Comparison of ENCODE assay signal across 20 cellular contexts in the genomic region with DNA sequence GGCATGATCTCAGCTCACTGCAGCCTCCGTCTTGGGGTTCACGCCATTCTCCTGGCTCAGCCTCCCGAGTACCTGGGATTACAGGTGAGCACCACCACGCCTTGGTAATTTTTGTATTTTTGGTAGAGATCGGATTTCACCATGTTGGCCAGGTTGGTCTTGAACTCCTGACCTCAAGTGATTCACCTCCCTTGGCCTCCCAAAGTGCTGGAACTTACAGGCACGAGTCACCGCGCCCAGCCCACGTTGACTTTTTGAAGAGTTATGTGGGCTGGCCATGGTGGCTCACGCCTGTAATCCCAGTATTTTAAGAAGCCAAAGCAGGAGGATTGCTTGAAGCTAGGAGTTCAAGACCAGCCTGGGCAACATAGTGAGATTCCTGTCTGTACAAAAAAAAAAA. TPM values are rescaled to one million over a fixed set of nuclear protein-coding genes. Genes with fewer than 3 reads are reported as not detected.
DNase-seq lines count a peak whose midpoint lies in the region; ATAC-seq, FAIRE-seq and TF ChIP-seq lines count a peak whose summit lies in the region.
"Had no signal": no experiment of that assay in that cellular context is flagged by ENCODE, and none has a peak within 500 bp of the region (broad histone marks: within the 10 kb centered on the region; RNA-seq: fewer than 3 reads in every experiment).

No MANE protein-coding gene starts in this region.

- H4K20me1 ChIP-seq in HCT116 (ENCODE audit: insufficient read depth) (no peaks in the 10 kb centered on the region), PC-3 (ENCODE audit: low read length) (no peaks in the 10 kb centered on the region)

- H3K27ac ChIP-seq in A549 (no peak overlapping the region), HCT116 (ENCODE audit: low read depth, low read length) (no peak overlapping the region), PC-3 (ENCODE audit: low read length) (no peak overlapping the region)
- H3K27ac ChIP-seq: C4-2B, RWPE1, SJCRH30 had no signal

- intact Hi-C loops in HCT116 (cut with micrococcal nuclease) (no loop called here), PC-3 (cut with micrococcal nuclease) (no loop called here)

- no peak overlapping the region for H3K9ac ChIP-seq in HCT116 (ENCODE audit: low read length)
- H3K9ac ChIP-seq in PC-3 (ENCODE audit: low read length) = no peak overlapping the region

- TF ChIP-seq RAD21 in A549 (conservative IDR thresholded peaks at IDR 0.05 in 1 of 2, IDR thresholded peaks at IDR 0.05 in 1 of 2) (no peak), HCT116 (IDR thresholded peaks at IDR 0.05; ENCODE audit: low read depth) (no peak)

- no peaks in the 10 kb centered on the region for H3K79me2 ChIP-seq in HCT116 (ENCODE audit: insufficient read depth, low read length)
- no peaks in the 10 kb centered on the region for H3K79me2 ChIP-seq in PC-3 (ENCODE audit: low read length)

- FAIRE-seq in A549 (lab: Jason Lieb, UNC) = no peak
- FAIRE-seq: HTR-8/SVneo, K562 had no signal

- H2AFZ ChIP-seq in HCT116 (ENCODE audit: low read depth, low read length, poor library complexity, severe bottlenecking) = peak overlapping the region; percentile 81
- H2AFZ ChIP-seq in PC-3 (ENCODE audit: low read length) = no peak overlapping the region

- H3K27me3 ChIP-seq in HCT116 (ENCODE audit: insufficient read depth, low read length) (no peaks in the 10 kb centered on the region), PC-3 (ENCODE audit: low read length) (no peaks in the 10 kb centered on the region)
- H3K27me3 ChIP-seq: SJCRH30 had no signal

- BruUV-seq in HCT116 (replicated peaks; lab: Mats Ljungman, UMichigan) (no TSS peak), PC-3 (replicated peaks; lab: Mats Ljungman, UMichigan) (no TSS peak)

- no peak; a peak in 1 of 6 replicates for ATAC-seq in A549
- peak; percentile 72 for ATAC-seq in HCT116
- ATAC-seq in PC-3 = no peak
- no peak for ATAC-seq in HG03432 (IDR thresholded peaks at IDR 0.05; ENCODE audit: unreplicated experiment)
- ATAC-seq: K562 had no signal

- DNase-seq in A549 (ENCODE audit: low read depth in 1 of 2, low spot score in 1 of 2) (peak in 1 of 2 experiments; percentile 54), HCT116 (ENCODE audit: low read depth, low spot score) (peak; percentile 34), PC-3 (peak; percentile 49), foreskin fibroblast (peak; percentile 38 to 61), HEK293T (ENCODE audit: extremely low spot score) (no peak), hepatic stellate cell (ENCODE audit: low spot score) (no peak), NCI-H2196 (lab: John Stamatoyannopoulos, UW; ENCODE audit: unreplicated experiment) (no peak)
- DNase-seq: H7; NCI-H1105 treated with DMSO at 0.1 percent for 48 hours; NCI-H1694 treated with DMSO at 0.1 percent for 48 hours; NCI-H446; NK-92 treated with Interleukin-12 subunit alpha and Interleukin-12 subunit beta, amount 100 ng/mL, for 24 hours; SJCRH30 had no signal

- TF ChIP-seq EP300 in A549 (IDR thresholded peaks at IDR 0.05) = no peak

- 80% methylated on average over 10 of the region's 10 CpGs for WGBS in A549 (ENCODE audit: missing lambda C conversion rate)

- CTCF ChIA-PET in A549 (lab: Yijun Ruan, JAX) = interaction anchor here (1.0 to 1.6 kb wide), 2 partner anchors 12 to 19 kb away, joined by 3 to 4 read pairs; no protein-coding TSS in a partner anchor
- CTCF ChIA-PET in HCT116 (lab: Charles Lee) = no interaction called here
- CTCF ChIA-PET in PC-3 (lab: Charles Lee) = no interaction called here
- CTCF ChIA-PET in HEK293T (lab: Yijun Ruan, JAX) = no interaction called here

- TF ChIP-seq CTCF in A549 (IDR thresholded peaks at IDR 0.05) (no peak), HCT116 (IDR thresholded peaks at IDR 0.05 in 2 of 3, conservative IDR thresholded peaks at IDR 0.05 in 1 of 3; ENCODE audit: borderline replicate concordance in 1 of 3, insufficient read depth in 1 of 3, low read depth in 2 of 3, low read length in 2 of 3) (no peak), PC-3 (conservative IDR thresholded peaks at IDR 0.05; ENCODE audit: low read depth, low read length) (no peak), foreskin fibroblast (IDR thresholded peaks at IDR 0.05; ENCODE audit: low read depth, low read length) (no peak)

- H3K4me2 ChIP-seq in A549 (no peak overlapping the region), HCT116 (ENCODE audit: low read length) (peak overlapping the region; percentile 55), PC-3 (ENCODE audit: low read length) (no peak overlapping the region)

- H3K36me3 ChIP-seq in HCT116 (ENCODE audit: control insufficient read depth in 1 of 2, insufficient read depth in 2 of 2, low read length in 2 of 2) = no peaks in the 10 kb centered on the region
- H3K36me3 ChIP-seq in PC-3 (ENCODE audit: low read depth, low read length) = no peaks in the 10 kb centered on the region
- H3K36me3 ChIP-seq: SJCRH30 had no signal

- TF ChIP-seq POLR2A in A549 (IDR thresholded peaks at IDR 0.05; ENCODE audit: low read length) (no peak), HCT116 (IDR thresholded peaks at IDR 0.05; ENCODE audit: borderline replicate concordance, extremely low read depth, insufficient read depth, insufficient read length) (no peak)

- POLR2A ChIA-PET in A549 (lab: Yijun Ruan, JAX) = no interaction called here
- POLR2A ChIA-PET in HCT116 (lab: Charles Lee) = no interaction called here
- POLR2A ChIA-PET in PC-3 (lab: Charles Lee; ENCODE audit: unreplicated experiment) = no interaction called here
- POLR2A ChIA-PET in HEK293T (lab: Yijun Ruan, JAX) = no interaction called here

- H3K4me1 ChIP-seq in A549 (peaks cover 2% of the 10 kb centered on the region; the same call in 2 of the 3 replicates), HCT116 (ENCODE audit: control insufficient read depth in 1 of 2, insufficient read depth in 2 of 2, low read length in 2 of 2) (peaks cover 3 to 16% of the 10 kb centered on the region in 2 experiments; a peak in 3 of 4 replicates), PC-3 (ENCODE audit: insufficient read depth, low read length) (no peaks in the 10 kb centered on the region)
- H3K4me1 ChIP-seq: SJCRH30 had no signal

- RAD21 ChIA-PET in HCT116 (lab: Charles Lee; ENCODE audit: low non-redundant PET in 1 of 2, low total read pairs in 2 of 2, uncharacterized antibody in 2 of 2, unreplicated experiment in 2 of 2) = no interaction called here

- H3K4me3 ChIP-seq in A549 (no peak overlapping the region), HCT116 (replicated peaks in 1 of 2; ENCODE audit: low read depth in 1 of 2, low read length in 2 of 2) (no peak overlapping the region; a peak in 1 of 4 replicates), PC-3 (ENCODE audit: low read length) (no peak overlapping the region), foreskin fibroblast (ENCODE audit: low read depth in 1 of 2, low read length in 2 of 2) (no peak overlapping the region)
- H3K4me3 ChIP-seq: K562, SJCRH30 had no signal

- H3K9me2 ChIP-seq in HCT116 (ENCODE audit: insufficient read depth) (no peaks in the 10 kb centered on the region), PC-3 (replicated peaks; ENCODE audit: low read length) (no peaks in the 10 kb centered on the region)

- H3K9me3 ChIP-seq in A549 (no peaks in the 10 kb centered on the region), HCT116 (ENCODE audit: control insufficient read depth in 1 of 2, insufficient read depth in 1 of 2, low read depth in 1 of 2, low read length in 2 of 2) (no peaks in the 10 kb centered on the region), PC-3 (ENCODE audit: low read length) (no peaks in the 10 kb centered on the region)
- H3K9me3 ChIP-seq: SJCRH30 had no signal

- no peaks in the 10 kb centered on the region for H3F3A ChIP-seq in PC-3 (ENCODE audit: low read length, unreplicated experiment)

TF ChIP-seq in A549, 52 proteins besides CTCF, POLR2A, EP300 and RAD21 (continues in another document):
- TF ChIP-seq FOSL2 (IDR thresholded peaks at IDR 0.05) (no peak), FOSL2 (CRISPR knock-in tag; IDR thresholded peaks at IDR 0.05) (0 out of 2 replicates have a peak, but pooled peaks have one; percentile 8)

TF ChIP-seq in HCT116, 20 proteins besides CTCF, POLR2A, EP300 and RAD21 (continues in another document):
- TF ChIP-seq, protein P1, sequence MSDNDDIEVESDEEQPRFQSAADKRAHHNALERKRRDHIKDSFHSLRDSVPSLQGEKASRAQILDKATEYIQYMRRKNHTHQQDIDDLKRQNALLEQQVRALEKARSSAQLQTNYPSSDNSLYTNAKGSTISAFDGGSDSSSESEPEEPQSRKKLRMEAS (IDR thresholded peaks at IDR 0.05) = peak; percentile 48; the same call in 1 of the 2 replicates
- TF ChIP-seq CBX3 (IDR thresholded peaks at IDR 0.05; ENCODE audit: low read depth) = peak; percentile 67; the same call in 1 of the 2 replicates
- TF ChIP-seq POLR2AphosphoS5 (IDR thresholded peaks at IDR 0.05; ENCODE audit: low read depth, low read length) = no peak

TF ChIP-seq in HEK293T, 16 proteins besides CTCF, POLR2A, EP300 and RAD21 (continues in another document):
- TF ChIP-seq, protein P2, sequence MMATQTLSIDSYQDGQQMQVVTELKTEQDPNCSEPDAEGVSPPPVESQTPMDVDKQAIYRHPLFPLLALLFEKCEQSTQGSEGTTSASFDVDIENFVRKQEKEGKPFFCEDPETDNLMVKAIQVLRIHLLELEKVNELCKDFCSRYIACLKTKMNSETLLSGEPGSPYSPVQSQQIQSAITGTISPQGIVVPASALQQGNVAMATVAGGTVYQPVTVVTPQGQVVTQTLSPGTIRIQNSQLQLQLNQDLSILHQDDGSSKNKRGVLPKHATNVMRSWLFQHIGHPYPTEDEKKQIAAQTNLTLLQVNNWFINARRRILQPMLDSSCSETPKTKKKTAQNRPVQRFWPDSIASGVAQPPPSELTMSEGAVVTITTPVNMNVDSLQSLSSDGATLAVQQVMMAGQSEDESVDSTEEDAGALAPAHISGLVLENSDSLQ (IDR thresholded peaks at IDR 0.05) = no peak
- TF ChIP-seq ELF4 (IDR thresholded peaks at IDR 0.05) (no peak), TARDBP (IDR thresholded peaks at IDR 0.05) (no peak), HDGF (IDR thresholded peaks at IDR 0.05; ENCODE audit: borderline replicate concordance) (no peak)

RNA-seq across cellular contexts. Expression of a gene that starts 20.8 kb away (rescaled TPM):
- polyA plus RNA-seq in A549 (2011; rRNA removed) (3.4 and 6.5 TPM in 2 replicates), A549 (2017; fragmentation: RNase III; extraction: RNeasy Plus Mini Kit Qiagen cat#74134 plus additional on column Dnase treatment) (0.43 to 1.1 TPM (median 0.45 TPM) in 3 replicates)
- polyA plus RNA-seq in A549 (2012; cell fraction: cytosol; rRNA removed) = 0.57 and 1.3 TPM in 2 replicates
- polyA plus RNA-seq in A549 (2012; cell fraction: nucleus; rRNA removed) = 0.18 and 0.47 TPM in 2 replicates
- polyA minus RNA-seq in A549 (2011; rRNA and poly(A)+ RNA removed) = 1.8 and 2.7 TPM in 2 replicates
- total RNA-seq in HCT116 (2021; ENCODE audit: unreplicated experiment) (0.30 TPM), PC-3 (2014; rRNA removed) (1.7 and 1.8 TPM in 2 replicates)
- 0.12 and 0.36 TPM in 2 replicates for polyA plus RNA-seq in HCT116 (2012)
- total RNA-seq: A673, H7, OCI-LY7 had no signal
- polyA plus RNA-seq: K562 had no signal

RNA-seq across cellular contexts. Expression of a gene that starts 37.0 kb away (rescaled TPM):
- polyA plus RNA-seq in A549 (2011; rRNA removed) = 2.2 and 2.7 TPM in 2 replicates
- 1.1 and 1.2 TPM in 2 replicates for polyA plus RNA-seq in A549 (2012; cell fraction: cytosol; rRNA removed)
- 0.54 and 0.56 TPM in 2 replicates for polyA plus RNA-seq in A549 (2012; cell fraction: nucleus; rRNA removed)
- 1.1 to 2.0 TPM (median 1.3 TPM) in 3 replicates for polyA plus RNA-seq in A549 (2017; fragmentation: RNase III; extraction: RNeasy Plus Mini Kit Qiagen cat#74134 plus additional on column Dnase treatment)
- 0.83 and 0.91 TPM in 2 replicates for polyA minus RNA-seq in A549 (2011; rRNA and poly(A)+ RNA removed)
- 0.20 TPM for total RNA-seq in HCT116 (2021; ENCODE audit: unreplicated experiment)
- 0.15 and 0.26 TPM in 2 replicates for polyA plus RNA-seq in HCT116 (2012)
- total RNA-seq in PC-3 (2014; rRNA removed) = 1.0 and 1.5 TPM in 2 replicates
- total RNA-seq: K562, OCI-LY7 had no signal
- polyA plus RNA-seq: K562 had no signal

Comparison
In these comparisons a context has a peak if more than half of its experiments do, and no peak if none do; other contexts are left out.
1. DNase-seq: peak in HCT116 (single experiment), PC-3 (single experiment) and foreskin fibroblast (2 of 2); none in HEK293T (single experiment), hepatic stellate cell (single experiment) and NCI-H2196 (single experiment).